25 cellular contexts compared by ENCODE assay signal in the genomic region with DNA sequence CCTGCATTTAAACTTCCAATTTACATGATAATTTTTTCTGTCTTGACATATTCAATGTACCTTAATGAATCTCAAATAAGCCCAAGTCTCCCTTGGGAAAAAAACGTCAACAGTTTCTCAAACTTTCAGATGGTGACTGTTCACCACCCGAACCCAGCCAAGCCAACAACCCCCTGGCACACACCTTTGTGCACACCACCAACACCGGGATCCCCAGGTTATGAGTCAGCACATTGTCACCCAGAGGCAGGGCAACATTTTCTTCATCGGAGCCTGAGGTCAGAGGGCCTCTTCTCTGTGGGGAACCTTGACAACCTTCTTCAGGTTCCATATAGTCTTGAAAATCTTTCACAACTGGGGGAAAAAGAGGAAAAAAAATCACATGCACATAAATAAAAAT. TPM values are rescaled to one million over a fixed set of nuclear protein-coding genes. Genes with fewer than 3 reads are reported as not detected.
DNase-seq lines count a peak whose midpoint lies in the region; ATAC-seq, FAIRE-seq and TF ChIP-seq lines count a peak whose summit lies in the region.
"Had no signal": no experiment of that assay in that cellular context is flagged by ENCODE, and none has a peak within 500 bp of the region (broad histone marks: within the 10 kb centered on the region; RNA-seq: fewer than 3 reads in every experiment).

No MANE protein-coding gene starts in this region.

- H3K27me3 Mint-ChIP-seq in activated T-cell treated with anti-CD3 and anti-CD28 coated beads, Interleukin-2, amount 50 U/mL, for 24 hours, result no peaks in the 10 kb centered on the region
- H3K27me3 Mint-ChIP-seq: stimulated activated naive CD8-positive, alpha-beta T cell treated with anti-CD3 and anti-CD28 coated beads, Interleukin-15, Interleukin-2, amounts not matched to agents 100 ng/mL and 50 ng/mL, for 24 hours had no signal

- H3K9me3 ChIP-seq in GM23248 (ENCODE audit: low read depth) (no peaks in the 10 kb centered on the region), RWPE2 (ENCODE audit: severe bottlenecking) (no peaks in the 10 kb centered on the region), keratinocyte (ENCODE audit: control insufficient read depth, low read depth, low read length) (no peaks in the 10 kb centered on the region), kidney (ENCODE audit: control insufficient read depth in 1 of 2, low read length in 2 of 2) (no peaks in the 10 kb centered on the region)
- H3K9me3 ChIP-seq: adrenal gland, body of pancreas, thoracic aorta had no signal

- H3K79me2 ChIP-seq in GM23248 (ENCODE audit: insufficient read depth) (peaks cover 85% of the 10 kb centered on the region), keratinocyte (ENCODE audit: control insufficient read depth, insufficient read depth, low read length) (peaks cover 31% of the 10 kb centered on the region)

- H3K4me3 Mint-ChIP-seq in activated T-cell treated with anti-CD3 and anti-CD28 coated beads, Interleukin-2, amount 50 U/mL, for 24 hours, result no peak overlapping the region
- H3K4me3 Mint-ChIP-seq: CD8-positive, alpha-beta T cell; nephron; stimulated activated naive CD8-positive, alpha-beta T cell treated with anti-CD3 and anti-CD28 coated beads, Interleukin-15, Interleukin-2, amounts not matched to agents 100 ng/mL and 50 ng/mL, for 24 hours had no signal

- TF ChIP-seq CTCF in RWPE2 (IDR thresholded peaks at IDR 0.05; ENCODE audit: poor library complexity, severe bottlenecking) (no peak), keratinocyte (optimal IDR thresholded peaks at IDR 0.05 in 1 of 3, IDR thresholded peaks at IDR 0.05 in 1 of 3, conservative IDR thresholded peaks at IDR 0.05 in 1 of 3; ENCODE audit: extremely low read depth in 1 of 3, insufficient read depth in 2 of 3, low read length in 3 of 3) (no peak), kidney (IDR thresholded peaks at IDR 0.05; ENCODE audit: borderline replicate concordance, extremely low read depth, insufficient read depth) (no peak)

- no peaks in the 10 kb centered on the region for H4K20me1 ChIP-seq in GM23248 (ENCODE audit: insufficient read depth)
- peaks cover 8% of the 10 kb centered on the region for H4K20me1 ChIP-seq in keratinocyte (ENCODE audit: control insufficient read depth, extremely low read depth, insufficient read depth, low read length)

- FAIRE-seq in keratinocyte (lab: Jason Lieb, UNC) (no peak), kidney (lab: Jason Lieb, UNC) (no peak)
- FAIRE-seq: A204.1, H1 had no signal

- no peak overlapping the region for H2AFZ ChIP-seq in GM23248
- no peak overlapping the region for H2AFZ ChIP-seq in keratinocyte (ENCODE audit: control insufficient read depth, low read length)

- no peaks in the 10 kb centered on the region for H3K27me3 ChIP-seq in GM23248 (replicated peaks; ENCODE audit: insufficient read depth)
- no peaks in the 10 kb centered on the region for H3K27me3 ChIP-seq in RWPE2 (ENCODE audit: insufficient read depth, poor library complexity, severe bottlenecking)
- no peaks in the 10 kb centered on the region for H3K27me3 ChIP-seq in keratinocyte (ENCODE audit: control insufficient read depth, extremely low read depth, insufficient read depth, low read length)
- H3K27me3 ChIP-seq: adrenal gland, body of pancreas had no signal

- peaks cover 85% of the 10 kb centered on the region for H3K36me3 Mint-ChIP-seq in activated T-cell treated with anti-CD3 and anti-CD28 coated beads, Interleukin-2, amount 50 U/mL, for 24 hours (ENCODE audit: low read depth)

- no peak for DNase-seq in activated T-cell treated with anti-CD3 and anti-CD28 coated beads, Interleukin-2, amount 50 U/mL, for 24 hours
- DNase-seq in activated T-cell treated with anti-CD3 and anti-CD28 coated beads for 4 hours (no peak), GM23248 (peak; percentile 31), RWPE2 (ENCODE audit: low spot score) (no peak), keratinocyte (ENCODE audit: low read depth, low spot score) (no peak), hypothalamus (lab: John Stamatoyannopoulos, UW) (no peak), kidney (no peak), GM03348 (ENCODE audit: low spot score) (no peak)
- DNase-seq: activated CD4-positive, alpha-beta T cell treated with anti-CD3 and anti-CD28 coated beads for 1 hour; activated naive CD4-positive, alpha-beta T cell treated with Interleukin-2 at 50 U/mL for 16 hours; AML-193; body of pancreas; CD8-positive, alpha-beta T cell; hippocampal formation; NCI-H2029 treated with DMSO at 0.1 percent for 48 hours; NCI-H524 treated with DMSO at 0.1 percent for 48 hours; SHP77 treated with DMSO at 0.1 percent for 48 hours had no signal

- in situ Hi-C loops in GM23248 (cut with MboI), result no loop called here

- 51% methylated on average over 4 of the region's 4 CpGs for WGBS in GM23248 (ENCODE audit: low coverage in 1 of 2, low lambda C conversion rate in 2 of 2, missing lambda C conversion rate in 2 of 2), 2 experiments

- H3F3A ChIP-seq in GM23248 (ENCODE audit: insufficient read depth), result peaks cover 9% of the 10 kb centered on the region

- H3K4me1 ChIP-seq in GM23248 (ENCODE audit: insufficient read depth) (peaks cover 24% of the 10 kb centered on the region), RWPE2 (ENCODE audit: insufficient read depth, poor library complexity, severe bottlenecking) (peaks cover 20% of the 10 kb centered on the region), keratinocyte (ENCODE audit: control insufficient read depth, extremely low read depth, insufficient read depth, low read length) (peaks cover 25% of the 10 kb centered on the region), kidney (ENCODE audit: control insufficient read depth in 1 of 2, insufficient read depth in 1 of 2, low read depth in 1 of 2, low read length in 2 of 2) (peaks cover 5 to 7% of the 10 kb centered on the region in 2 donors)

- intact Hi-C loops in kidney (cut with DNase I), result no loop called here

- peaks cover 3% of the 10 kb centered on the region for H3K9me1 ChIP-seq in keratinocyte (ENCODE audit: control insufficient read depth, extremely low read depth, insufficient read depth, low read length)

- ATAC-seq in RWPE2 (ENCODE audit: low read depth), result peak; percentile 58; the same call in 2 of the 3 replicates
- ATAC-seq: body of pancreas; CD8-positive, alpha-beta T cell had no signal

- H3K9me2 ChIP-seq in GM23248 (ENCODE audit: insufficient read depth), result no peaks in the 10 kb centered on the region

- peaks cover 16% of the 10 kb centered on the region for H3K4me1 Mint-ChIP-seq in activated T-cell treated with anti-CD3 and anti-CD28 coated beads, Interleukin-2, amount 50 U/mL, for 24 hours (ENCODE audit: low read depth)

- H3K9ac ChIP-seq in GM23248 (no peak overlapping the region), keratinocyte (ENCODE audit: control insufficient read depth, extremely low read depth, insufficient read depth, low read length) (no peak overlapping the region), kidney (ENCODE audit: low read length in 2 of 2) (no peak overlapping the region)
- H3K9ac ChIP-seq: KMS-11 had no signal

- H3K4me2 ChIP-seq in GM23248 (ENCODE audit: unreplicated experiment), result no peak overlapping the region
- peak overlapping the region; percentile 22 for H3K4me2 ChIP-seq in keratinocyte (ENCODE audit: control insufficient read depth, extremely low read depth, insufficient read depth, low read depth, low read length)
- H3K4me2 ChIP-seq: KMS-11 had no signal

- H3K4me3 ChIP-seq in GM23248, result no peak overlapping the region
- H3K4me3 ChIP-seq in RWPE2 (ENCODE audit: severe bottlenecking), result no peak overlapping the region
- no peak overlapping the region for H3K4me3 ChIP-seq in keratinocyte (ENCODE audit: control insufficient read depth in 2 of 3, extremely low read depth in 1 of 3, insufficient read depth in 2 of 3, low read depth in 1 of 3, low read length in 3 of 3)
- H3K4me3 ChIP-seq in kidney (ENCODE audit: low read length in 2 of 2), result no peak overlapping the region
- H3K4me3 ChIP-seq: adrenal gland, body of pancreas, thoracic aorta had no signal

- peak overlapping the region; percentile 63 for H3K27ac Mint-ChIP-seq in activated T-cell treated with anti-CD3 and anti-CD28 coated beads, Interleukin-2, amount 50 U/mL, for 24 hours
- H3K27ac Mint-ChIP-seq: CD8-positive, alpha-beta T cell; nephron; stimulated activated naive CD8-positive, alpha-beta T cell treated with anti-CD3 and anti-CD28 coated beads, Interleukin-15, Interleukin-2, amounts not matched to agents 100 ng/mL and 50 ng/mL, for 24 hours had no signal

- dilution Hi-C loops in keratinocyte (cut with MboI; ENCODE audit: extremely low pct_ligation_motif_present, low sequenced_read_pairs), result no loop called here

- no peaks in the 10 kb centered on the region for H3K9me3 Mint-ChIP-seq in activated T-cell treated with anti-CD3 and anti-CD28 coated beads, Interleukin-2, amount 50 U/mL, for 24 hours
- H3K9me3 Mint-ChIP-seq: CD8-positive, alpha-beta T cell; nephron; stimulated activated naive CD8-positive, alpha-beta T cell treated with anti-CD3 and anti-CD28 coated beads, Interleukin-15, Interleukin-2, amounts not matched to agents 100 ng/mL and 50 ng/mL, for 24 hours had no signal

- H3K27ac ChIP-seq in GM23248 (peak overlapping the region; percentile 20), RWPE2 (ENCODE audit: poor library complexity, severe bottlenecking) (peak overlapping the region; percentile 2), keratinocyte (ENCODE audit: control insufficient read depth, insufficient read depth, low read length) (peak overlapping the region; percentile 36), kidney (ENCODE audit: low read depth in 2 of 2, low read length in 2 of 2) (no peak overlapping the region)
- H3K27ac ChIP-seq: adrenal gland, body of pancreas, HL-60, KMS-11, thoracic aorta had no signal

- peaks cover 69% of the 10 kb centered on the region for H3K36me3 ChIP-seq in GM23248 (ENCODE audit: low read depth)
- peaks cover 94% of the 10 kb centered on the region for H3K36me3 ChIP-seq in RWPE2 (ENCODE audit: low read depth)
- peaks cover 45 to 64% of the 10 kb centered on the region in 2 experiments for H3K36me3 ChIP-seq in keratinocyte (ENCODE audit: control insufficient read depth in 2 of 2, extremely low read depth in 1 of 2, insufficient read depth in 2 of 2, low read length in 2 of 2)
- H3K36me3 ChIP-seq in kidney (ENCODE audit: control insufficient read depth in 1 of 2, insufficient read depth in 2 of 2, low read length in 2 of 2), result peaks cover 42 to 55% of the 10 kb centered on the region in 2 donors

RNA-seq across cellular contexts. Expression of a gene that starts 15.5 kb away (rescaled TPM):
- total RNA-seq in GM23248 (2014; rRNA removed; shearing (Covaris generic)), result 80.6 and 89.2 TPM in 2 replicates
- polyA plus RNA-seq in GM23248 (2016; fragmentation: Nextera tagmentation; extraction: Ambion mirVana) (173 TPM in 2 replicates), keratinocyte (53.0 to 66.0 TPM (median 55.5 TPM) in 3 replicates), kidney (ENCODE audit: insufficient read depth, low read depth, low replicate concordance) (32.0 TPM)
- polyA plus RNA-seq in keratinocyte (2011; ENCODE audit: low read depth), result 71.3 TPM
- polyA plus RNA-seq in keratinocyte (2011; cell fraction: cytosol; rRNA removed), result 35.4 and 41.7 TPM in 2 replicates
- 174 and 181 TPM in 2 replicates for polyA plus RNA-seq in keratinocyte (2011; cell fraction: nucleus; rRNA removed)
- 42.9 and 54.0 TPM in 2 replicates for polyA plus RNA-seq in keratinocyte (2012; ENCODE audit: low replicate concordance)
- 48.4 to 57.2 TPM (median 49.2 TPM) in 3 replicates for polyA minus RNA-seq in keratinocyte
- 29.9 TPM for polyA minus RNA-seq in keratinocyte (2011; cell fraction: cytosol; rRNA and poly(A)+ RNA removed)
- 41.9 and 92.7 TPM in 2 replicates for polyA minus RNA-seq in keratinocyte (2011; cell fraction: nucleus; rRNA and poly(A)+ RNA removed)
- 119 TPM for total RNA-seq in kidney

RNA-seq across cellular contexts. Expression of a gene that starts 39.3 kb away (rescaled TPM):
- 19.5 and 21.1 TPM in 2 replicates for total RNA-seq in GM23248 (2014; rRNA removed; shearing (Covaris generic))
- polyA plus RNA-seq in GM23248 (2016; fragmentation: Nextera tagmentation; extraction: Ambion mirVana), result 3.2 and 3.5 TPM in 2 replicates
- 18.0 to 25.1 TPM (median 23.1 TPM) in 3 replicates for polyA plus RNA-seq in keratinocyte
- polyA plus RNA-seq in keratinocyte (2011; ENCODE audit: low read depth), result 4.4 TPM
- 18.2 and 22.7 TPM in 2 replicates for polyA plus RNA-seq in keratinocyte (2011; cell fraction: cytosol; rRNA removed)
- 43.4 and 45.6 TPM in 2 replicates for polyA plus RNA-seq in keratinocyte (2011; cell fraction: nucleus; rRNA removed)
- polyA plus RNA-seq in keratinocyte (2012; ENCODE audit: low replicate concordance), result 14.5 and 15.8 TPM in 2 replicates
- 30.8 to 60.5 TPM (median 46.1 TPM) in 3 replicates for polyA minus RNA-seq in keratinocyte
- polyA minus RNA-seq in keratinocyte (2011; cell fraction: cytosol; rRNA and poly(A)+ RNA removed), result 37.2 TPM
- polyA minus RNA-seq in keratinocyte (2011; cell fraction: nucleus; rRNA and poly(A)+ RNA removed), result 41.9 and 58.3 TPM in 2 replicates
- total RNA-seq in kidney, result 82.2 TPM
- polyA plus RNA-seq in kidney (ENCODE audit: insufficient read depth, low read depth, low replicate concordance), result 43.2 TPM

Comparison
In these comparisons a context has a peak if more than half of its experiments do, and no peak if none do; other contexts are left out.
1. H3K27ac ChIP-seq: peak in GM23248 (single experiment), RWPE2 (single experiment) and keratinocyte (single experiment); none in kidney (0 of 2).